22 cellular contexts compared by ENCODE assay signal in genomic region chr14:24057867-24058259, GRCh38. TPM values are rescaled to one million over a fixed set of nuclear protein-coding genes. Genes with fewer than 3 reads are reported as not detected.
DNase-seq lines count a peak whose midpoint lies in the region; ATAC-seq and TF ChIP-seq lines count a peak whose summit lies in the region.
"Had no signal": no experiment of that assay in that cellular context is flagged by ENCODE, and none has a peak within 500 bp of the region (broad histone marks: within the 10 kb centered on the region; RNA-seq: fewer than 3 reads in every experiment).

No MANE protein-coding gene starts in this region.

- H3K4me2 ChIP-seq in neural progenitor cell = no peak overlapping the region

- no peaks in the 10 kb centered on the region for H3K36me3 ChIP-seq in neural progenitor cell
- H3K36me3 ChIP-seq: BE2C, uterus had no signal

- no peak overlapping the region for H3K27ac ChIP-seq in neural progenitor cell
- H3K27ac ChIP-seq: coronary artery, skin epidermis, uterus had no signal

- ATAC-seq in HG02870 (IDR thresholded peaks at IDR 0.05; ENCODE audit: unreplicated experiment) = peak; percentile 9
- ATAC-seq in HG03469 (IDR thresholded peaks at IDR 0.05; ENCODE audit: unreplicated experiment) = no peak
- ATAC-seq in HG02763 (IDR thresholded peaks at IDR 0.05; ENCODE audit: unreplicated experiment) = no peak

- no peak overlapping the region for H3K4me3 ChIP-seq in neural progenitor cell
- H3K4me3 ChIP-seq: coronary artery, skin epidermis, uterus had no signal

- no peak overlapping the region for H3K9ac ChIP-seq in neural progenitor cell

- H3K4me1 ChIP-seq in neural progenitor cell = peaks cover 3% of the 10 kb centered on the region
- H3K4me1 ChIP-seq: BE2C, uterus had no signal

- no peaks in the 10 kb centered on the region for H3K27me3 ChIP-seq in neural progenitor cell
- H3K27me3 ChIP-seq: BE2C, uterus had no signal

- H3K36me3 Mint-ChIP-seq in T-helper 2 cell treated with Interferon-gamma antibody and Interleukin-4, amounts not matched to agents 5 μg/mL and 100 μg/mL, for 36 hours (ENCODE audit: low read depth) = no peaks in the 10 kb centered on the region
- H3K36me3 Mint-ChIP-seq in brain = peaks cover 13% of the 10 kb centered on the region
- no peaks in the 10 kb centered on the region for H3K36me3 Mint-ChIP-seq in neural progenitor cell
- H3K36me3 Mint-ChIP-seq: activated naive CD8-positive, alpha-beta T cell had no signal

- no peaks in the 10 kb centered on the region for H3F3A ChIP-seq in neural progenitor cell (ENCODE audit: low read depth)

- H3K4me3 Mint-ChIP-seq in T-helper 2 cell treated with Interferon-gamma antibody and Interleukin-4, amounts not matched to agents 5 μg/mL and 100 μg/mL, for 36 hours = no peak overlapping the region
- H3K4me3 Mint-ChIP-seq in brain = no peak overlapping the region
- H3K4me3 Mint-ChIP-seq in neural progenitor cell = no peak overlapping the region
- H3K4me3 Mint-ChIP-seq: activated naive CD8-positive, alpha-beta T cell had no signal

- DNase-seq in T-helper 2 cell treated with Interferon-gamma antibody and Interleukin-4, amounts not matched to agents 5 μg/mL and 100 μg/mL, for 36 hours (ENCODE audit: low spot score) = no peak
- no peak for DNase-seq in T-helper 2 cell
- DNase-seq in neural progenitor cell (ENCODE audit: low spot score) = no peak
- DNase-seq in cerebellar nuclear complex (lab: John Stamatoyannopoulos, UW) = no peak
- DNase-seq: stimulated activated CD4-positive, alpha-beta T cell treated with anti-CD3 and anti-CD28 coated beads, Interleukin-4, amount 100 ng/mL, for 1 hour had no signal

- H3K9me3 ChIP-seq in neural progenitor cell (ENCODE audit: low read depth) = no peaks in the 10 kb centered on the region
- H3K9me3 ChIP-seq: BE2C, uterus had no signal

- no peaks in the 10 kb centered on the region for H4K20me1 ChIP-seq in neural progenitor cell (ENCODE audit: low read depth)

- peaks cover 8% of the 10 kb centered on the region for H3K4me1 Mint-ChIP-seq in T-helper 2 cell treated with Interferon-gamma antibody and Interleukin-4, amounts not matched to agents 5 μg/mL and 100 μg/mL, for 36 hours (ENCODE audit: low read depth)
- H3K4me1 Mint-ChIP-seq in brain (peaks cover 20% of the 10 kb centered on the region), neural progenitor cell (peaks cover 10% of the 10 kb centered on the region)

- TF ChIP-seq CTCF in brain (conservative IDR thresholded peaks at IDR 0.05) (no peak), neural progenitor cell (IDR thresholded peaks at IDR 0.05) (no peak)

- no peaks in the 10 kb centered on the region for H3K9me3 Mint-ChIP-seq in T-helper 2 cell treated with Interferon-gamma antibody and Interleukin-4, amounts not matched to agents 5 μg/mL and 100 μg/mL, for 36 hours
- H3K9me3 Mint-ChIP-seq in brain (peaks cover 0 to 5% (median 0%) of the 10 kb centered on the region in 5 experiments), neural progenitor cell (no peaks in the 10 kb centered on the region)
- H3K9me3 Mint-ChIP-seq: IgD-negative memory B cell had no signal

- H2AFZ ChIP-seq in neural progenitor cell (replicated peaks) = no peak overlapping the region

- peaks cover 7% of the 10 kb centered on the region for H3K27me3 Mint-ChIP-seq in T-helper 2 cell treated with Interferon-gamma antibody and Interleukin-4, amounts not matched to agents 5 μg/mL and 100 μg/mL, for 36 hours (ENCODE audit: low read depth)
- H3K27me3 Mint-ChIP-seq in brain (peaks cover 6% of the 10 kb centered on the region), neural progenitor cell (ENCODE audit: insufficient read depth, low read depth) (peaks cover 3% of the 10 kb centered on the region)

- H3K79me2 ChIP-seq in neural progenitor cell (ENCODE audit: low read depth) = no peaks in the 10 kb centered on the region

- peak overlapping the region; percentile 66 for H3K27ac Mint-ChIP-seq in T-helper 2 cell treated with Interferon-gamma antibody and Interleukin-4, amounts not matched to agents 5 μg/mL and 100 μg/mL, for 36 hours
- H3K27ac Mint-ChIP-seq in brain = peak overlapping the region in 4 of 5 experiments; percentile 70 to 78 (median 77)
- H3K27ac Mint-ChIP-seq in neural progenitor cell = peak overlapping the region; percentile 89
- H3K27ac Mint-ChIP-seq: activated naive CD8-positive, alpha-beta T cell had no signal

RNA-seq across cellular contexts. Expression of gene CARMIL3, which starts 6.1 kb away (rescaled TPM):
- polyA plus RNA-seq in brain (ENCODE audit: insufficient read depth, low read depth, low replicate concordance) = 7.1 TPM
- 0.77 and 1.4 TPM in 2 replicates for total RNA-seq in neural progenitor cell (ENCODE audit: low replicate concordance)
- total RNA-seq: fibroblast of villous mesenchyme, PC-3 had no signal

RNA-seq across cellular contexts. Expression of gene CPNE6, which starts 13.5 kb away (rescaled TPM):
- polyA plus RNA-seq in brain (ENCODE audit: insufficient read depth, low read depth, low replicate concordance) = 20.6 TPM
- total RNA-seq in neural progenitor cell (ENCODE audit: low replicate concordance) = not detected in 2 replicates
- total RNA-seq: A172, Calu3, fibroblast of villous mesenchyme, H1, mammary epithelial cell, PC-3, subcutaneous adipose tissue had no signal
- polyA plus RNA-seq: IgD-negative memory B cell, mammary epithelial cell had no signal

RNA-seq across cellular contexts. Expression of gene PCK2, which starts 36.2 kb away (rescaled TPM):
- polyA plus RNA-seq in brain (ENCODE audit: insufficient read depth, low read depth, low replicate concordance) = 95.9 TPM
- 11.1 and 26.6 TPM in 2 replicates for total RNA-seq in neural progenitor cell (ENCODE audit: low replicate concordance)

RNA-seq across cellular contexts. Expression of gene DCAF11, which starts 56.7 kb away (rescaled TPM):
- 125 TPM for polyA plus RNA-seq in brain (ENCODE audit: insufficient read depth, low read depth, low replicate concordance)
- 66.5 and 83.8 TPM in 2 replicates for total RNA-seq in neural progenitor cell (ENCODE audit: low replicate concordance)

RNA-seq across cellular contexts. Expression of gene NRL, which starts 56.9 kb away (rescaled TPM):
- polyA plus RNA-seq in brain (ENCODE audit: insufficient read depth, low read depth, low replicate concordance) = 5.5 TPM
- 0.54 and 1.9 TPM in 2 replicates for total RNA-seq in neural progenitor cell (ENCODE audit: low replicate concordance)
- total RNA-seq: A172 had no signal
